35 cellular contexts compared by ENCODE assay signal in the genomic region with DNA sequence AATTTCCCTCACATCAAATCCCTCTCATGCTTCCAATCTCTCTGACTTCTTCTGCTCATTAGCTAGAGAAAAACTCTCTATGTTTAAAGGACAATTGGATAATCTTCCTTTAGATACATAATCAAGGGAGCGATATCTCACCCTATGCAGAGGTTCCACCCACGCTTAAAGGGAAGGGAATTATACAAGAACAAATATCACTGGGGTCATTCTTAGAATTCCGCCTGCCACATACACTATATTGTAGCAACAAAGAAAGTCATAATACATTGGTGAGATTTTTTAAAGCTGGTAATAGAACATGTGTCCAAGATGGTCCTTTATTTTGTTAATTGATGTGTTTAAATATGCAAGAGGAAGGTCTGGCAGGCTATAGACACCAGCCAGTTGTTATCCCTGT.
"Had no signal": no experiment of that assay in that cellular context is flagged by ENCODE, and none has a peak within 500 bp of the region (broad histone marks: within the 10 kb centered on the region; RNA-seq: fewer than 3 reads in every experiment).

No MANE protein-coding gene starts in this region.

- DNase-seq: Karpas-422, Kasumi-1, MG63, MM.1S, MV-4-11, NCI-H1048, NCI-H1092, NCI-H1092 treated with DMSO at 0.1 percent for 48 hours, NCI-H1105, NCI-H1105 treated with DMSO at 0.1 percent for 48 hours, NCI-H1417, NCI-H1417 treated with DMSO at 0.1 percent for 48 hours, NCI-H1436, NCI-H1436 treated with DMSO at 0.1 percent for 48 hours, NCI-H146, NCI-H1694, NCI-H1694 treated with DMSO at 0.1 percent for 48 hours, NCI-H187, NCI-H187 treated with DMSO at 0.1 percent for 48 hours, NCI-H1930, NCI-H2029, NCI-H2029 treated with DMSO at 0.1 percent for 48 hours, NCI-H2081, NCI-H2081 treated with DMSO at 0.1 percent for 48 hours, NCI-H2107, NCI-H2171, NCI-H2171 treated with DMSO at 0.1 percent for 48 hours, NCI-H2227 treated with DMSO at 0.1 percent for 48 hours, NCI-H226, NCI-H345, NCI-H446, NCI-H446 treated with DMSO at 0.1 percent for 48 hours, NCI-H510A, NCI-H510A treated with DMSO at 0.1 percent for 48 hours, NCI-H524 had no signal

- H3K36me3 ChIP-seq: MG63 had no signal

- H3K4me3 ChIP-seq: MG63 had no signal

- H3K9me3 ChIP-seq: MG63 had no signal

- H3K27me3 ChIP-seq: MG63 had no signal
